11 cellular contexts compared by ENCODE assay signal in the genomic region with DNA sequence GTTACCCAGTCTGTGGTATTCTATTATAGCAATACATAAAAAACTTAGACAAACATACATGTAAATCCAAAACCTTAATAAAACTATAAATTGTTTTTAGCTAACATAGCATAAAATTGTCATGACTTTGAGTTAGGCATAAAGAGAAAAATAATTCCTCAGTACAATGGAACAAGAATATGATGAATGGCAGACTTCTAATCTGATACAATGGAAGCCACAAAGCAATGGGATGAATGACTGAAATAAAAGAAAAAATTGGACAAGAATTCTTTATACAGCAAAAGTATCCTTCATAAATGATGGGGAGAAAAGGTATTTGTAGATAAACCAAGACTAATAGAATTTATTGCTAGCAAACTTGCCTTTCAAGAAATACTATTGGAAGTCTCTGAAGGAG.
"Had no signal": no experiment of that assay in that cellular context is flagged by ENCODE, and none has a peak within 500 bp of the region (broad histone marks: within the 10 kb centered on the region; RNA-seq: fewer than 3 reads in every experiment).

No MANE protein-coding gene starts in this region.

- H3K9me3 ChIP-seq: HAP-1 had no signal

- DNase-seq: GM23248, GOT3, H7, HFFc6, IMR-90, Kasumi-1, KG1 had no signal

- H2AFZ ChIP-seq: GM23248 had no signal

- H3K9ac ChIP-seq: GM23248 had no signal

- H3K27ac ChIP-seq: GM23248, HL-60 had no signal

- H3K4me1 ChIP-seq: HAP-1 had no signal

- ATAC-seq: HCT116, K562 had no signal

- H3K4me3 ChIP-seq: GM23248, HAP-1, K562 had no signal

- H3K36me3 ChIP-seq: HAP-1 had no signal

- FAIRE-seq: K562 had no signal
